In genomic region chr11:18394300-18394927, GRCh38 we compare ENCODE assay signal across 8 cellular contexts. TPM values are rescaled to one million over a fixed set of nuclear protein-coding genes. Genes with fewer than 3 reads are reported as not detected.
DNase-seq lines count a peak whose midpoint lies in the region; ATAC-seq, FAIRE-seq and TF ChIP-seq lines count a peak whose summit lies in the region.

Gene LDHA, plus strand, starts transcription at chr11:18394563. Its CDS starts 2,280 bp downstream, at chr11:18396843.

- no peaks in the 10 kb centered on the region for H3K27me3 ChIP-seq in keratinocyte (ENCODE audit: control insufficient read depth, extremely low read depth, insufficient read depth, low read length)

- H3K9me1 ChIP-seq in keratinocyte (ENCODE audit: control insufficient read depth, extremely low read depth, insufficient read depth, low read length): no peaks in the 10 kb centered on the region

- dilution Hi-C loops in keratinocyte (cut with MboI; ENCODE audit: extremely low pct_ligation_motif_present, low sequenced_read_pairs): no loop called here

- H3K4me1 ChIP-seq in keratinocyte (ENCODE audit: control insufficient read depth, extremely low read depth, insufficient read depth, low read length): peaks cover 30% of the 10 kb centered on the region

- H3K4me3 ChIP-seq in AG10803 (ENCODE audit: low read length): peak within 1 kb of the TSS; percentile 100
- peak within 1 kb of the TSS; percentile 70 to 100 (median 85) for H3K4me3 ChIP-seq in keratinocyte (ENCODE audit: control insufficient read depth in 2 of 3, extremely low read depth in 1 of 3, insufficient read depth in 2 of 3, low read depth in 1 of 3, low read length in 3 of 3)

- H3K9me3 ChIP-seq in keratinocyte (ENCODE audit: control insufficient read depth, low read depth, low read length): no peaks in the 10 kb centered on the region

- peak within 1 kb of the TSS; percentile 74 for H3K4me2 ChIP-seq in keratinocyte (ENCODE audit: control insufficient read depth, extremely low read depth, insufficient read depth, low read depth, low read length)

- H3K9ac ChIP-seq in keratinocyte (ENCODE audit: control insufficient read depth, extremely low read depth, insufficient read depth, low read length): peak within 1 kb of the TSS; percentile 97

- no peak for TF ChIP-seq CTCF in AG10803 (conservative IDR thresholded peaks at IDR 0.05; ENCODE audit: low read length)
- no peak for TF ChIP-seq CTCF in keratinocyte (optimal IDR thresholded peaks at IDR 0.05 in 1 of 3, IDR thresholded peaks at IDR 0.05 in 1 of 3, conservative IDR thresholded peaks at IDR 0.05 in 1 of 3; ENCODE audit: extremely low read depth in 1 of 3, insufficient read depth in 2 of 3, low read length in 3 of 3)

- H3K36me3 ChIP-seq in keratinocyte (ENCODE audit: control insufficient read depth in 2 of 2, extremely low read depth in 1 of 2, insufficient read depth in 2 of 2, low read length in 2 of 2): peaks cover 17 to 19% of the 10 kb centered on the region in 2 experiments

- ATAC-seq in GM19043 (IDR thresholded peaks at IDR 0.05; ENCODE audit: low read depth, unreplicated experiment): peak; percentile 78
- ATAC-seq in HG03354 (IDR thresholded peaks at IDR 0.05; ENCODE audit: poor library complexity, severe bottlenecking, unreplicated experiment): peak; percentile 75
- peak; percentile 82 to 85 for ATAC-seq in activated CD4-positive, CD25-positive, alpha-beta regulatory T cell treated with anti-CD3 and anti-CD28 coated beads, Interleukin-2, amount 50 U/mL, for 24 hours

- H3K27ac ChIP-seq in keratinocyte (ENCODE audit: control insufficient read depth, insufficient read depth, low read length): peak within 1 kb of the TSS; percentile 92

- peaks cover 45% of the 10 kb centered on the region for H3K79me2 ChIP-seq in keratinocyte (ENCODE audit: control insufficient read depth, insufficient read depth, low read length)

- peaks cover 12% of the 10 kb centered on the region for H4K20me1 ChIP-seq in keratinocyte (ENCODE audit: control insufficient read depth, extremely low read depth, insufficient read depth, low read length)

- H2AFZ ChIP-seq in keratinocyte (ENCODE audit: control insufficient read depth, low read length): peak within 1 kb of the TSS; percentile 74

- no peak for FAIRE-seq in keratinocyte (lab: Jason Lieb, UNC)

- DNase-seq in AG10803 (ENCODE audit: low read depth): peak; percentile 97
- DNase-seq in NCI-H446 treated with DMSO at 0.1 percent for 48 hours (lab: John Stamatoyannopoulos, UW): peak; percentile 94
- DNase-seq in cerebellar cortex (ENCODE audit: low spot score): peak; percentile 94
- no peak for DNase-seq in keratinocyte (ENCODE audit: low read depth, low spot score)
- DNase-seq in stimulated activated CD4-positive, alpha-beta T cell treated with anti-CD3 and anti-CD28 coated beads, Interleukin-12 subunit alpha, Interleukin-12 subunit beta, amount 100 ng/mL, for 48 hours (ENCODE audit: low read depth in 2 of 3, low spot score in 1 of 3): peak; percentile 98 to 99 (median 99)

RNA-seq across cellular contexts. Expression of gene LDHA, which starts in this region (rescaled TPM):
- 1,969 to 3,668 TPM (median 2,339 TPM) in 3 replicates for polyA plus RNA-seq in keratinocyte
- polyA plus RNA-seq in keratinocyte (2011; ENCODE audit: low read depth): 2,639 TPM
- polyA plus RNA-seq in keratinocyte (2011; cell fraction: cytosol; rRNA removed): 2,323 and 3,371 TPM in 2 replicates
- 1,181 and 1,542 TPM in 2 replicates for polyA plus RNA-seq in keratinocyte (2011; cell fraction: nucleus; rRNA removed)
- polyA plus RNA-seq in keratinocyte (2012; ENCODE audit: low replicate concordance): 1,656 and 1,816 TPM in 2 replicates
- polyA minus RNA-seq in keratinocyte: 472 to 2,685 TPM (median 2,354 TPM) in 3 replicates
- 2,926 TPM for polyA minus RNA-seq in keratinocyte (2011; cell fraction: cytosol; rRNA and poly(A)+ RNA removed)
- polyA minus RNA-seq in keratinocyte (2011; cell fraction: nucleus; rRNA and poly(A)+ RNA removed): 416 and 978 TPM in 2 replicates
